In genomic region chr2:100407600-100407999, GRCh38 we compare ENCODE assay signal across 25 cellular contexts.
"Had no signal": no experiment of that assay in that cellular context is flagged by ENCODE, and none has a peak within 500 bp of the region (broad histone marks: within the 10 kb centered on the region; RNA-seq: fewer than 3 reads in every experiment).

No MANE protein-coding gene starts in this region.

- H3K9me3 Mint-ChIP-seq: memory B cell; mesothelial cell of epicardium; naive B cell; natural killer cell treated with Interleukin-12 subunit alpha and Interleukin-12 subunit beta and Interleukin-15 and Interleukin-18, amount 100 ng/mL, for 72 hours; neural crest cell; stimulated activated effector memory CD8-positive, alpha-beta T cell treated with anti-CD3 and anti-CD28 coated beads, Interleukin-12 subunit alpha, Interleukin-12 subunit beta, amount 100 ng/mL, for 72 hours; type B pancreatic cell had no signal

- H3K4me1 ChIP-seq: parathyroid adenoma, sigmoid colon, stomach, thyroid gland had no signal

- H3K4me1 Mint-ChIP-seq: memory B cell, naive B cell had no signal

- H3K36me3 ChIP-seq: gastrocnemius medialis, neutrophil had no signal

- ATAC-seq: left colon; mucosa of descending colon; natural killer cell treated with Interleukin-12 subunit alpha and Interleukin-12 subunit beta and Interleukin-15 and Interleukin-18, amount 100 ng/mL, for 72 hours; stimulated activated effector memory CD8-positive, alpha-beta T cell treated with anti-CD3 and anti-CD28 coated beads, Interleukin-12 subunit alpha, Interleukin-12 subunit beta, amount 100 ng/mL, for 72 hours had no signal

- DNase-seq: cerebellar nuclear complex; effector CD4-positive, alpha-beta T cell; gastrocnemius medialis; hippocampal formation; left colon; mucosa of descending colon; naive B cell; sigmoid colon; stimulated activated CD4-positive, alpha-beta T cell treated with anti-CD3 and anti-CD28 coated beads, Interleukin-2, amount 100 ng/mL, for 24 hours; stimulated activated CD4-positive, alpha-beta T cell treated with anti-CD3 and anti-CD28 coated beads, Interleukin-4, amount 100 ng/mL, for 24 hours; stimulated activated naive CD4-positive, alpha-beta T cell treated with Interleukin-2 at 50 U/mL for 16 hours; stomach; thyroid gland had no signal

- H3K4me3 ChIP-seq: dorsolateral prefrontal cortex, gastrocnemius medialis, heart right ventricle, lung, mucosa of descending colon, sigmoid colon, stomach, thyroid gland had no signal

- H3K27me3 ChIP-seq: dorsolateral prefrontal cortex, gastrocnemius medialis, heart right ventricle, neutrophil, sigmoid colon, stomach, thyroid gland had no signal

- H3K9me3 ChIP-seq: gastrocnemius medialis, heart right ventricle, mucosa of descending colon, neutrophil, sigmoid colon, stomach, thyroid gland had no signal

- H3K4me3 Mint-ChIP-seq: memory B cell; mesothelial cell of epicardium; naive B cell; natural killer cell treated with Interleukin-12 subunit alpha and Interleukin-12 subunit beta and Interleukin-15 and Interleukin-18, amount 100 ng/mL, for 72 hours; neural crest cell; stimulated activated effector memory CD8-positive, alpha-beta T cell treated with anti-CD3 and anti-CD28 coated beads, Interleukin-12 subunit alpha, Interleukin-12 subunit beta, amount 100 ng/mL, for 72 hours; type B pancreatic cell had no signal

- H3K27me3 Mint-ChIP-seq: memory B cell; naive B cell; natural killer cell treated with Interleukin-12 subunit alpha and Interleukin-12 subunit beta and Interleukin-15 and Interleukin-18, amount 100 ng/mL, for 72 hours; progenitor cell of endocrine pancreas; type B pancreatic cell had no signal

- H3K27ac ChIP-seq: neutrophil, parathyroid adenoma, sigmoid colon, stomach, thyroid gland had no signal

- H3K27ac Mint-ChIP-seq: memory B cell; mesothelial cell of epicardium; natural killer cell treated with Interleukin-12 subunit alpha and Interleukin-12 subunit beta and Interleukin-15 and Interleukin-18, amount 100 ng/mL, for 72 hours; progenitor cell of endocrine pancreas; stimulated activated effector memory CD8-positive, alpha-beta T cell treated with anti-CD3 and anti-CD28 coated beads, Interleukin-12 subunit alpha, Interleukin-12 subunit beta, amount 100 ng/mL, for 72 hours; type B pancreatic cell had no signal
